ENCODE assay signal across 9 cellular contexts in genomic region chr13:62209539-62209938, GRCh38.
A peak's percentile ranks its signal among the peaks of the same experiment; 100 is the strongest.
DNase-seq lines count a peak whose midpoint lies in the region; ATAC-seq lines count a peak whose summit lies in the region.
"Had no signal": no experiment of that assay in that cellular context is flagged by ENCODE, and none has a peak within 500 bp of the region (broad histone marks: within the 10 kb centered on the region; RNA-seq: fewer than 3 reads in every experiment).

No MANE protein-coding gene starts in this region.

- no peaks in the 10 kb centered on the region for H4K20me1 ChIP-seq in BLaER1 treated with 17β-estradiol and CSF1 and Interleukin-3, amounts not matched to agents 10 nM and 100 nM

- peaks cover 0 to 46% (median 27%) of the 10 kb centered on the region in 10 experiments; a peak in 16 of 20 replicates for H3K4me1 ChIP-seq in BLaER1 treated with 17β-estradiol and CSF1 and Interleukin-3, amounts not matched to agents 10 nM and 100 nM
- H3K4me1 ChIP-seq: colonic mucosa had no signal

- peaks cover 0 to 23% (median 0%) of the 10 kb centered on the region in 11 experiments; a peak in 4 of 22 replicates for H3K36me3 ChIP-seq in BLaER1 treated with 17β-estradiol and CSF1 and Interleukin-3, amounts not matched to agents 10 nM and 100 nM
- H3K36me3 ChIP-seq: colonic mucosa had no signal

- no peaks in the 10 kb centered on the region for H3K27me3 ChIP-seq in BLaER1 treated with 17β-estradiol and CSF1 and Interleukin-3, amounts not matched to agents 10 nM and 100 nM
- H3K27me3 ChIP-seq: colonic mucosa had no signal

- peak overlapping the region; percentile 43 to 78 (median 68); a peak in 21 of 22 replicates for H3K9ac ChIP-seq in BLaER1 treated with 17β-estradiol and CSF1 and Interleukin-3, amounts not matched to agents 10 nM and 100 nM

- ATAC-seq in GM19372 (IDR thresholded peaks at IDR 0.05; ENCODE audit: low read depth, unreplicated experiment) (peak; percentile 91), HG03066 (IDR thresholded peaks at IDR 0.05; ENCODE audit: low read depth, unreplicated experiment) (peak; percentile 87)

- H3K9me3 ChIP-seq in BLaER1 treated with 17β-estradiol and CSF1 and Interleukin-3, amounts not matched to agents 10 nM and 100 nM (replicated peaks in 1 of 11) = peaks cover 27 to 62% (median 41%) of the 10 kb centered on the region in 11 experiments
- H3K9me3 ChIP-seq: colonic mucosa had no signal

- DNase-seq in NCI-H146 treated with DMSO at 0.1 percent for 48 hours (lab: John Stamatoyannopoulos, UW; ENCODE audit: unreplicated experiment) = peak; percentile 76
- DNase-seq in NCI-H774 (lab: John Stamatoyannopoulos, UW) = no peak
- DNase-seq in COR-L47 (lab: John Stamatoyannopoulos, UW) = no peak
- no peak for DNase-seq in T-helper 9 cell
- DNase-seq in superior temporal gyrus (ENCODE audit: extremely low spot score) = no peak
- DNase-seq: colonic mucosa had no signal

- peak overlapping the region; percentile 43 to 65 (median 54) for H3K4me3 ChIP-seq in BLaER1 treated with 17β-estradiol and CSF1 and Interleukin-3, amounts not matched to agents 10 nM and 100 nM
- H3K4me3 ChIP-seq: colonic mucosa had no signal

- peak overlapping the region; percentile 10 to 90 (median 77); a peak in 21 of 22 replicates for H3K27ac ChIP-seq in BLaER1 treated with 17β-estradiol and CSF1 and Interleukin-3, amounts not matched to agents 10 nM and 100 nM
- H3K27ac ChIP-seq: colonic mucosa had no signal

- H3K4me2 ChIP-seq in BLaER1 treated with 17β-estradiol and CSF1 and Interleukin-3, amounts not matched to agents 10 nM and 100 nM = peak overlapping the region; percentile 73 to 87 (median 78)
